In the genomic region with DNA sequence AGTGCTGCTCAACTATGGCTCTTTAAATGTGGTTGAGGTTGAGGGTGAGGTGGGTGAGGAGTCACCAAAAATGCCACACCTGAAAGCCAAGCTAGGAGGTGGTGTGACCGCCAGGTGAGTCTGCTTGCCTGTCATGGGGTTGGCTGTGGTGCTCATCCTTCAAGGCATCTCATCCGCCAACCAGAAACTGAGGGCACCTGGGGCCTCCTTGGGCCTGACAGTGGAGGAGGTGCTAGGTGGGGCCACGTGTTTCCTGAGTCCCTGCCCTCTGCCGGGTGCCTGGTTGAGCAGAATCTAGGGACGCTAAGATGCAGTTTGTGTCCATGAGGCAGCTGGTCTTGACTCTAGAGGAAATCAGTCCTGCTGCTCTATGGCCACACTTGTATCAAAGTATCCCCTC, we compare ENCODE assay signal across 13 cellular contexts. TPM values are rescaled to one million over a fixed set of nuclear protein-coding genes. Genes with fewer than 3 reads are reported as not detected.
DNase-seq lines count a peak whose midpoint lies in the region; ATAC-seq and TF ChIP-seq lines count a peak whose summit lies in the region.
"Had no signal": no experiment of that assay in that cellular context is flagged by ENCODE, and none has a peak within 500 bp of the region (broad histone marks: within the 10 kb centered on the region; RNA-seq: fewer than 3 reads in every experiment).

No MANE protein-coding gene starts in this region.

- H3K9ac ChIP-seq in endodermal cell (ENCODE audit: extremely low read depth, low read length, poor library complexity, severe bottlenecking), result no peak overlapping the region

- H3K27me3 Mint-ChIP-seq in activated CD8-positive, alpha-beta memory T cell treated with anti-CD3 and anti-CD28 coated beads, Interleukin-2, amount 10 ng/mL, durations not matched to agents 7 days and 5 days, result no peaks in the 10 kb centered on the region
- H3K27me3 Mint-ChIP-seq in endodermal cell (ENCODE audit: insufficient read depth), result no peaks in the 10 kb centered on the region

- 93 to 100% methylated on average over 3 to 5 of the region's 5 CpGs for WGBS in endodermal cell (ENCODE audit: insufficient coverage in 1 of 2, insufficient read length in 1 of 2), 2 experiments

- no peaks in the 10 kb centered on the region for H3K27me3 ChIP-seq in Panc1 (ENCODE audit: control insufficient read depth, insufficient read depth, low read length)
- no peaks in the 10 kb centered on the region for H3K27me3 ChIP-seq in endodermal cell (ENCODE audit: control insufficient read depth, insufficient read depth, low read length, poor library complexity, severe bottlenecking)

- H3K9me3 Mint-ChIP-seq in activated CD8-positive, alpha-beta memory T cell treated with anti-CD3 and anti-CD28 coated beads, Interleukin-2, amount 10 ng/mL, durations not matched to agents 7 days and 5 days (ENCODE audit: low read depth), result no peaks in the 10 kb centered on the region
- H3K9me3 Mint-ChIP-seq in endodermal cell, result peaks cover 2% of the 10 kb centered on the region
- no peaks in the 10 kb centered on the region for H3K9me3 Mint-ChIP-seq in stimulated activated effector memory CD8-positive, alpha-beta T cell treated with anti-CD3 and anti-CD28 coated beads, Interleukin-12 subunit alpha, Interleukin-12 subunit beta, amount 100 ng/mL, for 72 hours

- DNase-seq in activated CD8-positive, alpha-beta memory T cell treated with anti-CD3 and anti-CD28 coated beads for 24 hours, result peak; percentile 56
- no peak for DNase-seq in activated CD8-positive, alpha-beta memory T cell treated with anti-CD3 and anti-CD28 coated beads, Interleukin-2, amount 10 ng/mL, durations not matched to agents 7 days and 5 days
- DNase-seq in Panc1 (ENCODE audit: low read depth, low spot score) (no peak), endodermal cell (peak; percentile 41), left colon (no peak)
- DNase-seq in stimulated activated effector memory CD8-positive, alpha-beta T cell treated with anti-CD3 and anti-CD28 coated beads, Interleukin-12 subunit alpha, Interleukin-12 subunit beta, amount 100 ng/mL, for 72 hours (ENCODE audit: low spot score in 2 of 2), result no peak
- no peak for DNase-seq in activated CD4-positive, alpha-beta T cell treated with anti-CD3 and anti-CD28 coated beads for 4 hours
- DNase-seq: GDM1, NCI-H1417 treated with DMSO at 0.1 percent for 48 hours, NCI-H2029 had no signal

- CTCF ChIA-PET in activated CD8-positive, alpha-beta memory T cell treated with anti-CD3 and anti-CD28 coated beads, Interleukin-2, amount 10 ng/mL, durations not matched to agents 7 days and 5 days (lab: Charles Lee), result interaction anchor here (1.0 to 1.5 kb wide), 3 partner anchors 11 to 208 kb away, joined by 3 to 8 read pairs (median 5); no protein-coding TSS in a partner anchor
- CTCF ChIA-PET in Panc1 (lab: Charles Lee), result no interaction called here

- in situ Hi-C loops in Panc1 (cut with HindIII; ENCODE audit: low pct_unique_long_range_greater_than_20kb, low sequenced_read_pairs), result no loop called here

- POLR2A ChIA-PET in Panc1 (lab: Charles Lee), result no interaction called here

- H3K27ac Mint-ChIP-seq in activated CD8-positive, alpha-beta memory T cell treated with anti-CD3 and anti-CD28 coated beads, Interleukin-2, amount 10 ng/mL, durations not matched to agents 7 days and 5 days, result no peak overlapping the region
- H3K27ac Mint-ChIP-seq in endodermal cell, result no peak overlapping the region
- H3K27ac Mint-ChIP-seq in stimulated activated effector memory CD8-positive, alpha-beta T cell treated with anti-CD3 and anti-CD28 coated beads, Interleukin-12 subunit alpha, Interleukin-12 subunit beta, amount 100 ng/mL, for 72 hours, result peak overlapping the region; percentile 12

- TF ChIP-seq CTCF in Panc1 (IDR thresholded peaks at IDR 0.05) (no peak), endodermal cell (conservative IDR thresholded peaks at IDR 0.05) (no peak)

- H3K36me3 ChIP-seq in Panc1 (ENCODE audit: control insufficient read depth, insufficient read depth, low read length), result no peaks in the 10 kb centered on the region
- peaks cover 42% of the 10 kb centered on the region for H3K36me3 ChIP-seq in endodermal cell (ENCODE audit: control insufficient read depth, insufficient read depth, low read length)

- no TSS peak for BruUV-seq in Panc1 (replicated peaks; lab: Mats Ljungman, UMichigan)

- peaks cover 9% of the 10 kb centered on the region for H3K36me3 Mint-ChIP-seq in activated CD8-positive, alpha-beta memory T cell treated with anti-CD3 and anti-CD28 coated beads, Interleukin-2, amount 10 ng/mL, durations not matched to agents 7 days and 5 days
- H3K36me3 Mint-ChIP-seq in endodermal cell (ENCODE audit: low read depth), result peaks cover 43% of the 10 kb centered on the region
- H3K36me3 Mint-ChIP-seq in stimulated activated effector memory CD8-positive, alpha-beta T cell treated with anti-CD3 and anti-CD28 coated beads, Interleukin-12 subunit alpha, Interleukin-12 subunit beta, amount 100 ng/mL, for 72 hours, result peaks cover 68% of the 10 kb centered on the region

- peaks cover 14% of the 10 kb centered on the region for H3K4me1 ChIP-seq in Panc1 (ENCODE audit: control insufficient read depth, insufficient read depth, low read length)
- peaks cover 25% of the 10 kb centered on the region for H3K4me1 ChIP-seq in endodermal cell (ENCODE audit: control insufficient read depth, insufficient read depth, low read length)

- H3K27ac ChIP-seq in Panc1 (ENCODE audit: low read length) (no peak overlapping the region), endodermal cell (ENCODE audit: low read depth, low read length) (no peak overlapping the region)
- H3K27ac ChIP-seq: 22Rv1, C4-2B had no signal

- intact Hi-C loops in Panc1 (cut with micrococcal nuclease; ENCODE audit: unreplicated experiment) (loop anchor here (5.0 kb wide), 1 partner anchor 209 kb away; no protein-coding TSS in a partner anchor), left colon (cut with DNase I, micrococcal nuclease) (no loop called here)

- no peak for ATAC-seq in activated CD8-positive, alpha-beta memory T cell treated with anti-CD3 and anti-CD28 coated beads, Interleukin-2, amount 10 ng/mL, durations not matched to agents 7 days and 5 days
- 0 out of 2 replicates have a peak, but pooled peaks have one; percentile 1 for ATAC-seq in Panc1
- no peak for ATAC-seq in stimulated activated effector memory CD8-positive, alpha-beta T cell treated with anti-CD3 and anti-CD28 coated beads, Interleukin-12 subunit alpha, Interleukin-12 subunit beta, amount 100 ng/mL, for 72 hours
- no peak for ATAC-seq in left colon
- ATAC-seq in GM21526 (IDR thresholded peaks at IDR 0.05; ENCODE audit: low FRiP score, unreplicated experiment), result no peak

- H3K9me3 ChIP-seq in Panc1 (ENCODE audit: control insufficient read depth, insufficient read depth, low read depth, low read length), result no peaks in the 10 kb centered on the region
- no peaks in the 10 kb centered on the region for H3K9me3 ChIP-seq in endodermal cell (ENCODE audit: control insufficient read depth, low read length)

- H3K4me3 Mint-ChIP-seq in activated CD8-positive, alpha-beta memory T cell treated with anti-CD3 and anti-CD28 coated beads, Interleukin-2, amount 10 ng/mL, durations not matched to agents 7 days and 5 days, result no peak overlapping the region
- H3K4me3 Mint-ChIP-seq in endodermal cell, result no peak overlapping the region
- no peak overlapping the region for H3K4me3 Mint-ChIP-seq in stimulated activated effector memory CD8-positive, alpha-beta T cell treated with anti-CD3 and anti-CD28 coated beads, Interleukin-12 subunit alpha, Interleukin-12 subunit beta, amount 100 ng/mL, for 72 hours

- peaks cover 11% of the 10 kb centered on the region for H3K4me1 Mint-ChIP-seq in activated CD8-positive, alpha-beta memory T cell treated with anti-CD3 and anti-CD28 coated beads, Interleukin-2, amount 10 ng/mL, durations not matched to agents 7 days and 5 days
- H3K4me1 Mint-ChIP-seq in endodermal cell, result peaks cover 35% of the 10 kb centered on the region
- peaks cover 25% of the 10 kb centered on the region for H3K4me1 Mint-ChIP-seq in stimulated activated effector memory CD8-positive, alpha-beta T cell treated with anti-CD3 and anti-CD28 coated beads, Interleukin-12 subunit alpha, Interleukin-12 subunit beta, amount 100 ng/mL, for 72 hours

- H3K4me3 ChIP-seq in Panc1 (ENCODE audit: low read depth in 2 of 2, low read length in 2 of 2) (no peak overlapping the region), endodermal cell (ENCODE audit: low read length) (no peak overlapping the region)

RNA-seq across cellular contexts. Expression of gene CCDC167, which starts 16.2 kb away (rescaled TPM):
- 10 to 100 TPM; 73.8 to 83.4 TPM for total RNA-seq in activated CD8-positive, alpha-beta memory T cell treated with anti-CD3 and anti-CD28 coated beads, Interleukin-2, amount 10 ng/mL, durations not matched to agents 7 days and 5 days
- total RNA-seq in Panc1 (2021; ENCODE audit: unreplicated experiment), result 57.6 TPM
- polyA plus RNA-seq in Panc1 (2012; ENCODE audit: insufficient read length), result 48.1 TPM
- total RNA-seq in endodermal cell, result 10 to 100 TPM; 60.4 to 66.1 TPM
- 65.2 TPM for polyA plus RNA-seq in endodermal cell (2013, experiment 1 of 2)
- 71.0 TPM for polyA plus RNA-seq in endodermal cell (2013, experiment 2 of 2)
- total RNA-seq in left colon, result 10 to 100 TPM in 1 of 2 donors, 1 to 10 TPM in 1; 8.7 to 11.0 TPM

RNA-seq across cellular contexts. Expression of gene CMTR1, which starts 50.5 kb away (rescaled TPM):
- 100 to 1,000 TPM in 1 of 2 experiments, 10 to 100 TPM in 1; 83.9 to 120 TPM for total RNA-seq in activated CD8-positive, alpha-beta memory T cell treated with anti-CD3 and anti-CD28 coated beads, Interleukin-2, amount 10 ng/mL, durations not matched to agents 7 days and 5 days
- total RNA-seq in Panc1 (2021; ENCODE audit: unreplicated experiment) (37.7 TPM), endodermal cell (10 to 100 TPM; 62.0 to 91.6 TPM), left colon (10 to 100 TPM; 21.6 to 26.2 TPM)
- polyA plus RNA-seq in Panc1 (2012; ENCODE audit: insufficient read length), result 37.1 TPM
- polyA plus RNA-seq in endodermal cell (2013, experiment 1 of 2), result 42.5 TPM
- polyA plus RNA-seq in endodermal cell (2013, experiment 2 of 2), result 40.7 TPM

Comparison
In these comparisons a context has a peak if more than half of its experiments do, and no peak if none do; other contexts are left out.
1. DNase-seq: peak in activated CD8-positive, alpha-beta memory T cell treated with anti-CD3 and anti-CD28 coated beads for 24 hours (single experiment) and endodermal cell (single experiment); none in activated CD8-positive, alpha-beta memory T cell treated with anti-CD3 and anti-CD28 coated beads, Interleukin-2, amount 10 ng/mL, durations not matched to agents 7 days and 5 days (single experiment), Panc1 (single experiment), stimulated activated effector memory CD8-positive, alpha-beta T cell treated with anti-CD3 and anti-CD28 coated beads, Interleukin-12 subunit alpha, Interleukin-12 subunit beta, amount 100 ng/mL, for 72 hours (0 of 2), activated CD4-positive, alpha-beta T cell treated with anti-CD3 and anti-CD28 coated beads for 4 hours (0 of 2) and left colon (0 of 2).